ENCODE assay signal across 9 cellular contexts in genomic region chr4:183657564-183657963, GRCh38. TPM values are rescaled to one million over a fixed set of nuclear protein-coding genes. Genes with fewer than 3 reads are reported as not detected.
DNase-seq lines count a peak whose midpoint lies in the region; ATAC-seq and TF ChIP-seq lines count a peak whose summit lies in the region.
"Had no signal": no experiment of that assay in that cellular context is flagged by ENCODE, and none has a peak within 500 bp of the region (broad histone marks: within the 10 kb centered on the region; RNA-seq: fewer than 3 reads in every experiment).

No MANE protein-coding gene starts in this region.

- H3K27me3 ChIP-seq in AG04450 (ENCODE audit: control insufficient read depth, insufficient read depth, low read length), result no peaks in the 10 kb centered on the region
- no peaks in the 10 kb centered on the region for H3K27me3 ChIP-seq in HAP-1 (ENCODE audit: low read depth)
- no peaks in the 10 kb centered on the region for H3K27me3 ChIP-seq in lower lobe of right lung (ENCODE audit: low read depth)

- H3K36me3 ChIP-seq in HAP-1 (replicated peaks) (peaks cover 12% of the 10 kb centered on the region), lower lobe of right lung (peaks cover 28% of the 10 kb centered on the region)

- in situ Hi-C loops in HAP-1 (cut with MboI; ENCODE audit: low sequenced_read_pairs), result no loop called here

- H3K9me3 ChIP-seq in AG04450 (ENCODE audit: control insufficient read depth, insufficient read depth, low read length) (no peaks in the 10 kb centered on the region), HAP-1 (no peaks in the 10 kb centered on the region), lower lobe of right lung (no peaks in the 10 kb centered on the region)

- peak overlapping the region; percentile 22; the same call in 1 of the 2 replicates for H3K4me3 ChIP-seq in AG04450 (ENCODE audit: low read depth, low read length)
- H3K4me3 ChIP-seq in HAP-1, result peak overlapping the region; percentile 55
- H3K4me3 ChIP-seq in lower lobe of right lung, result peak overlapping the region; percentile 88

- H3K27ac ChIP-seq in AG04450 (ENCODE audit: low read depth, low read length) (no peak overlapping the region), lower lobe of right lung (no peak overlapping the region)

- peaks cover 42% of the 10 kb centered on the region for H3K4me1 Mint-ChIP-seq in activated naive CD8-positive, alpha-beta T cell (ENCODE audit: low read depth)

- POLR2A ChIA-PET in AG04450 (lab: Yijun Ruan, JAX), result no interaction called here

- no peaks in the 10 kb centered on the region for H3K27me3 Mint-ChIP-seq in activated naive CD8-positive, alpha-beta T cell

- H3K4me1 ChIP-seq in HAP-1 (peaks cover 18% of the 10 kb centered on the region), lower lobe of right lung (peaks cover 24% of the 10 kb centered on the region)

- intact Hi-C loops in lower lobe of right lung (cut with DNase I), result no loop called here
- intact Hi-C loops in posterior cingulate gyrus (cut with DNase I), result loop anchor here (5.0 kb wide), 1 partner anchor 245 kb away; no protein-coding TSS in a partner anchor

- CTCF ChIA-PET in AG04450 (lab: Charles Lee), result no interaction called here

- no peaks in the 10 kb centered on the region for H3K9me3 Mint-ChIP-seq in activated naive CD8-positive, alpha-beta T cell (ENCODE audit: low read depth)

- H3K4me3 Mint-ChIP-seq in activated naive CD8-positive, alpha-beta T cell, result peak overlapping the region; percentile 97

- peak overlapping the region; percentile 96 for H3K27ac Mint-ChIP-seq in activated naive CD8-positive, alpha-beta T cell

- H3K36me3 Mint-ChIP-seq in activated naive CD8-positive, alpha-beta T cell, result peaks cover 7% of the 10 kb centered on the region

- TF ChIP-seq CTCF in AG04450 (IDR thresholded peaks at IDR 0.05; ENCODE audit: low read depth, low read length) (no peak), lower lobe of right lung (IDR thresholded peaks at IDR 0.05) (no peak)

- ATAC-seq in lower lobe of right lung, result no peak

- DNase-seq in AG04450 (ENCODE audit: low read depth, low spot score) (no peak), HAP-1 (ENCODE audit: low spot score in 2 of 2) (no peak), lower lobe of right lung (no peak), posterior cingulate gyrus (no peak), middle frontal gyrus (ENCODE audit: extremely low spot score, low spot score) (no peak)
- no peak for DNase-seq in effector CD4-positive, alpha-beta T cell
- DNase-seq in activated CD8-positive, alpha-beta memory T cell treated with anti-CD3 and anti-CD28 coated beads, Interleukin-2, amount 50 U/mL, for 48 hours, result no peak
- DNase-seq: stimulated activated CD4-positive, alpha-beta T cell treated with anti-CD3 and anti-CD28 coated beads, Interleukin-15, amount 100 ng/mL, for 24 hours had no signal

RNA-seq across cellular contexts. Expression of gene RWDD4, which starts 1.4 kb away (rescaled TPM):
- 11.0 and 17.0 TPM in 2 replicates for polyA plus RNA-seq in AG04450 (2011; rRNA removed)
- polyA minus RNA-seq in AG04450 (2011; rRNA and poly(A)+ RNA removed), result 2.5 and 5.2 TPM in 2 replicates
- total RNA-seq in lower lobe of right lung, result 16.2 TPM

RNA-seq across cellular contexts. Expression of gene TRAPPC11, which starts 1.5 kb away (rescaled TPM):
- 37.4 and 47.6 TPM in 2 replicates for polyA plus RNA-seq in AG04450 (2011; rRNA removed)
- polyA minus RNA-seq in AG04450 (2011; rRNA and poly(A)+ RNA removed), result 30.2 and 39.8 TPM in 2 replicates
- 38.6 TPM for total RNA-seq in lower lobe of right lung

Comparison
In these comparisons a context has a peak if more than half of its experiments do, and no peak if none do; other contexts are left out.
1. H3K4me3 ChIP-seq: peak in every context shown above with its lines; median percentile 88 in lower lobe of right lung; 55 in HAP-1; 22 in AG04450.